Comparison of ENCODE assay signal across 8 cellular contexts in genomic region chr17:62892870-62893338, GRCh38.
DNase-seq lines count a peak whose midpoint lies in the region; ATAC-seq, FAIRE-seq and TF ChIP-seq lines count a peak whose summit lies in the region.

No MANE protein-coding gene starts in this region.

- no peaks in the 10 kb centered on the region for H3K79me2 ChIP-seq in HCT116 (ENCODE audit: insufficient read depth, low read length)

- H3K27me3 Mint-ChIP-seq in T-helper 2 cell treated with Interferon-gamma antibody and Interleukin-4, amounts not matched to agents 5 μg/mL and 100 μg/mL, for 36 hours (ENCODE audit: low read depth) = peaks cover 6% of the 10 kb centered on the region

- no peak for TF ChIP-seq POLR2A in HCT116 (IDR thresholded peaks at IDR 0.05; ENCODE audit: borderline replicate concordance, extremely low read depth, insufficient read depth, insufficient read length)

- H3K4me3 ChIP-seq in HCT116 (replicated peaks in 1 of 2; ENCODE audit: low read depth in 1 of 2, low read length in 2 of 2) = no peak overlapping the region
- no peak overlapping the region for H3K4me3 ChIP-seq in fibroblast of the aortic adventitia (ENCODE audit: low read depth, low read length)
- no peak overlapping the region for H3K4me3 ChIP-seq in pancreas
- no peak overlapping the region for H3K4me3 ChIP-seq in BE2C (ENCODE audit: low read depth, low read length)

- DNase-seq in 8988T (peak; percentile 42), HCT116 (ENCODE audit: low read depth, low spot score) (no peak), fibroblast of the aortic adventitia (ENCODE audit: low read depth) (peak; percentile 69), pancreas (peak in 1 of 6 donors; percentile 32), BE2C (no peak), posterior cingulate gyrus (no peak)
- DNase-seq in T-helper 2 cell treated with Interferon-gamma antibody and Interleukin-4, amounts not matched to agents 5 μg/mL and 100 μg/mL, for 36 hours (ENCODE audit: low spot score) = peak; percentile 5
- DNase-seq in activated effector memory CD4-positive, alpha-beta T cell treated with anti-CD3 and anti-CD28 coated beads, Interleukin-2, amount 50 U/mL, for 16 hours = no peak

- no peaks in the 10 kb centered on the region for H4K20me1 ChIP-seq in HCT116 (ENCODE audit: insufficient read depth)

- no peaks in the 10 kb centered on the region for H3K9me2 ChIP-seq in HCT116 (ENCODE audit: insufficient read depth)

- BruUV-seq in HCT116 (replicated peaks; lab: Mats Ljungman, UMichigan) = no TSS peak

- H3K27ac ChIP-seq in HCT116 (ENCODE audit: low read depth, low read length) (no peak overlapping the region), pancreas (peak overlapping the region in 1 of 4 donors; percentile 34)

- no peaks in the 10 kb centered on the region for H3K9me3 ChIP-seq in HCT116 (ENCODE audit: control insufficient read depth in 1 of 2, insufficient read depth in 1 of 2, low read depth in 1 of 2, low read length in 2 of 2)
- no peaks in the 10 kb centered on the region for H3K9me3 ChIP-seq in pancreas
- no peaks in the 10 kb centered on the region for H3K9me3 ChIP-seq in BE2C

- CTCF ChIA-PET in HCT116 (lab: Charles Lee) = no interaction called here

- no peak overlapping the region for H3K27ac Mint-ChIP-seq in T-helper 2 cell treated with Interferon-gamma antibody and Interleukin-4, amounts not matched to agents 5 μg/mL and 100 μg/mL, for 36 hours

- intact Hi-C loops in HCT116 (cut with micrococcal nuclease) (no loop called here), pancreas (cut with DNase I) (no loop called here), posterior cingulate gyrus (cut with DNase I) (no loop called here)

- no peaks in the 10 kb centered on the region for H3K36me3 Mint-ChIP-seq in T-helper 2 cell treated with Interferon-gamma antibody and Interleukin-4, amounts not matched to agents 5 μg/mL and 100 μg/mL, for 36 hours (ENCODE audit: low read depth)

- RAD21 ChIA-PET in HCT116 (lab: Charles Lee; ENCODE audit: low non-redundant PET in 1 of 2, low total read pairs in 2 of 2, uncharacterized antibody in 2 of 2, unreplicated experiment in 2 of 2) = no interaction called here

- H3K27me3 ChIP-seq in HCT116 (ENCODE audit: insufficient read depth, low read length) = no peaks in the 10 kb centered on the region
- H3K27me3 ChIP-seq in pancreas = no peaks in the 10 kb centered on the region
- H3K27me3 ChIP-seq in BE2C = no peaks in the 10 kb centered on the region

- H3K9ac ChIP-seq in HCT116 (ENCODE audit: low read length) = no peak overlapping the region

- 67 to 77% methylated on average over 4 of the region's 4 CpGs for WGBS in pancreas, 2 donors

- H3K4me1 ChIP-seq in HCT116 (ENCODE audit: control insufficient read depth in 1 of 2, insufficient read depth in 2 of 2, low read length in 2 of 2) (peaks cover 6 to 14% of the 10 kb centered on the region in 2 experiments; a peak in 3 of 4 replicates), pancreas (no peaks in the 10 kb centered on the region), BE2C (peaks cover 38% of the 10 kb centered on the region)

- no peak overlapping the region for H3K4me3 Mint-ChIP-seq in T-helper 2 cell treated with Interferon-gamma antibody and Interleukin-4, amounts not matched to agents 5 μg/mL and 100 μg/mL, for 36 hours

- no peak for FAIRE-seq in pancreas (lab: Jason Lieb, UNC)

- peak overlapping the region; percentile 44 for H2AFZ ChIP-seq in HCT116 (ENCODE audit: low read depth, low read length, poor library complexity, severe bottlenecking)

- POLR2A ChIA-PET in HCT116 (lab: Charles Lee) = interaction anchor here (1.2 kb wide), 1 partner anchor 12 kb away, joined by 4 read pairs; no protein-coding TSS in a partner anchor

- peak; percentile 6; the same call in 1 of the 2 replicates for ATAC-seq in HCT116
- peak in 3 of 4 donors; percentile 53 to 84 (median 83) for ATAC-seq in pancreas

- TF ChIP-seq RAD21 in HCT116 (IDR thresholded peaks at IDR 0.05; ENCODE audit: low read depth) = no peak

- no peaks in the 10 kb centered on the region for H3K9me3 Mint-ChIP-seq in T-helper 2 cell treated with Interferon-gamma antibody and Interleukin-4, amounts not matched to agents 5 μg/mL and 100 μg/mL, for 36 hours

- no peak for TF ChIP-seq CTCF in HCT116 (IDR thresholded peaks at IDR 0.05 in 2 of 3, conservative IDR thresholded peaks at IDR 0.05 in 1 of 3; ENCODE audit: borderline replicate concordance in 1 of 3, insufficient read depth in 1 of 3, low read depth in 2 of 3, low read length in 2 of 3)
- no peak for TF ChIP-seq CTCF in fibroblast of the aortic adventitia (IDR thresholded peaks at IDR 0.05; ENCODE audit: insufficient read depth, low read length)
- TF ChIP-seq CTCF in pancreas (IDR thresholded peaks at IDR 0.05) = no peak
- no peak for TF ChIP-seq CTCF in BE2C (IDR thresholded peaks at IDR 0.05; ENCODE audit: low read depth, low read length)

- H3K4me1 Mint-ChIP-seq in T-helper 2 cell treated with Interferon-gamma antibody and Interleukin-4, amounts not matched to agents 5 μg/mL and 100 μg/mL, for 36 hours (ENCODE audit: low read depth) = peaks cover 3% of the 10 kb centered on the region

- no peaks in the 10 kb centered on the region for H3K36me3 ChIP-seq in HCT116 (ENCODE audit: control insufficient read depth in 1 of 2, insufficient read depth in 2 of 2, low read length in 2 of 2)
- no peaks in the 10 kb centered on the region for H3K36me3 ChIP-seq in pancreas
- H3K36me3 ChIP-seq in BE2C = no peaks in the 10 kb centered on the region

- peak overlapping the region; percentile 0; the same call in 1 of the 2 replicates for H3K4me2 ChIP-seq in HCT116 (ENCODE audit: low read length)

TF ChIP-seq in HCT116, 20 proteins besides CTCF, POLR2A, EP300 and RAD21:
- TF ChIP-seq, protein P1, sequence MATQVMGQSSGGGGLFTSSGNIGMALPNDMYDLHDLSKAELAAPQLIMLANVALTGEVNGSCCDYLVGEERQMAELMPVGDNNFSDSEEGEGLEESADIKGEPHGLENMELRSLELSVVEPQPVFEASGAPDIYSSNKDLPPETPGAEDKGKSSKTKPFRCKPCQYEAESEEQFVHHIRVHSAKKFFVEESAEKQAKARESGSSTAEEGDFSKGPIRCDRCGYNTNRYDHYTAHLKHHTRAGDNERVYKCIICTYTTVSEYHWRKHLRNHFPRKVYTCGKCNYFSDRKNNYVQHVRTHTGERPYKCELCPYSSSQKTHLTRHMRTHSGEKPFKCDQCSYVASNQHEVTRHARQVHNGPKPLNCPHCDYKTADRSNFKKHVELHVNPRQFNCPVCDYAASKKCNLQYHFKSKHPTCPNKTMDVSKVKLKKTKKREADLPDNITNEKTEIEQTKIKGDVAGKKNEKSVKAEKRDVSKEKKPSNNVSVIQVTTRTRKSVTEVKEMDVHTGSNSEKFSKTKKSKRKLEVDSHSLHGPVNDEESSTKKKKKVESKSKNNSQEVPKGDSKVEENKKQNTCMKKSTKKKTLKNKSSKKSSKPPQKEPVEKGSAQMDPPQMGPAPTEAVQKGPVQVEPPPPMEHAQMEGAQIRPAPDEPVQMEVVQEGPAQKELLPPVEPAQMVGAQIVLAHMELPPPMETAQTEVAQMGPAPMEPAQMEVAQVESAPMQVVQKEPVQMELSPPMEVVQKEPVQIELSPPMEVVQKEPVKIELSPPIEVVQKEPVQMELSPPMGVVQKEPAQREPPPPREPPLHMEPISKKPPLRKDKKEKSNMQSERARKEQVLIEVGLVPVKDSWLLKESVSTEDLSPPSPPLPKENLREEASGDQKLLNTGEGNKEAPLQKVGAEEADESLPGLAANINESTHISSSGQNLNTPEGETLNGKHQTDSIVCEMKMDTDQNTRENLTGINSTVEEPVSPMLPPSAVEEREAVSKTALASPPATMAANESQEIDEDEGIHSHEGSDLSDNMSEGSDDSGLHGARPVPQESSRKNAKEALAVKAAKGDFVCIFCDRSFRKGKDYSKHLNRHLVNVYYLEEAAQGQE (IDR thresholded peaks at IDR 0.05; ENCODE audit: low read depth) = no peak
- peak; percentile 21; the same call in 1 of the 2 replicates for TF ChIP-seq FOSL1 (IDR thresholded peaks at IDR 0.05; ENCODE audit: low read depth)
- peak; percentile 63 for TF ChIP-seq TCF7L2 (IDR thresholded peaks at IDR 0.05; ENCODE audit: borderline replicate concordance, extremely low read depth, insufficient read depth, insufficient read length)
- peak; percentile 43; the same call in 1 of the 2 replicates for TF ChIP-seq CEBPB (IDR thresholded peaks at IDR 0.05; ENCODE audit: low read depth)
- TF ChIP-seq JUND (IDR thresholded peaks at IDR 0.05) = no peak
- no peak for TF ChIP-seq POLR2AphosphoS5 (IDR thresholded peaks at IDR 0.05; ENCODE audit: low read depth, low read length)
- TF ChIP-seq EGR1 (IDR thresholded peaks at IDR 0.05; ENCODE audit: low read depth) = no peak
- no peak for TF ChIP-seq YY1 (IDR thresholded peaks at IDR 0.05; ENCODE audit: extremely low read depth, insufficient replicate concordance, low read depth, low read length)
TF ChIP-seq in HCT116: peak in this region for 3.

Comparison
In these comparisons a context has a peak if more than half of its experiments do, and no peak if none do; other contexts are left out.
1. DNase-seq: peak in 8988T (single experiment), T-helper 2 cell treated with Interferon-gamma antibody and Interleukin-4, amounts not matched to agents 5 μg/mL and 100 μg/mL, for 36 hours (single experiment) and fibroblast of the aortic adventitia (single experiment); none in HCT116 (single experiment), BE2C (single experiment), posterior cingulate gyrus (0 of 10) and activated effector memory CD4-positive, alpha-beta T cell treated with anti-CD3 and anti-CD28 coated beads, Interleukin-2, amount 50 U/mL, for 16 hours (single experiment).